Comparison of ENCODE assay signal across 20 cellular contexts in the genomic region with DNA sequence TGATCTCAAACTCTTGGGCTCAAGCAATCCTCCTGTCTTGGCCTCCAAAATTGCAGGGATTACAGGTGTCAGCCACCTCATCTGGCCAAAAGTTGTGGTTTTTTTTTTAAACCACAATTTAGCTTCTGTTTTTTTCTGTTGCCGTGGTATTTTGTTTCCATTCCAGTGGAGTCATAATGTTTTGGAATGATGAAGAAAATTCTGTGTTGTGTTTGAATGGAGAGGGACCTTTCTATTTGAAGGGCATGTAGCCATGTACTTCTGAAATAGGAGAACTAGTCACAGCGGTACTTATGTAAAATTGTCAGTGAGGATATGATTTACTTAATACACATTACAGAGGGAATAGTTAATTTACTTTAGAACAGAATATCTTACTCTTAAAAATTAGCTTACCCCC.
DNase-seq lines count a peak whose midpoint lies in the region; ATAC-seq and TF ChIP-seq lines count a peak whose summit lies in the region.
"Had no signal": no experiment of that assay in that cellular context is flagged by ENCODE, and none has a peak within 500 bp of the region (broad histone marks: within the 10 kb centered on the region; RNA-seq: fewer than 3 reads in every experiment).

No MANE protein-coding gene starts in this region.

- H3K4me3 Mint-ChIP-seq in activated T-cell treated with anti-CD3 and anti-CD28 coated beads, Interleukin-2, amount 50 U/mL, for 4 hours = no peak overlapping the region
- H3K4me3 Mint-ChIP-seq: activated naive CD4-positive, alpha-beta T cell treated with anti-CD3 and anti-CD28 coated beads for 36 hours; endodermal cell; stimulated activated naive B cell treated with anti-CD40 and anti-IgM and Interleukin-4, amounts not matched to agents 10 μg/mL and 1 μg/mL and 100 μg/mL, for 72 hours had no signal

- intact Hi-C loops in HCT116 (cut with micrococcal nuclease) = no loop called here

- no peak overlapping the region for H3K4me2 ChIP-seq in HCT116 (ENCODE audit: low read length)
- H3K4me2 ChIP-seq: A549 had no signal

- peaks cover 6 to 29% of the 10 kb centered on the region in 2 experiments for H3K4me1 ChIP-seq in HCT116 (ENCODE audit: control insufficient read depth in 1 of 2, insufficient read depth in 2 of 2, low read length in 2 of 2)
- H3K4me1 ChIP-seq: parathyroid adenoma, spleen, upper lobe of right lung had no signal

- BruUV-seq in HCT116 (replicated peaks; lab: Mats Ljungman, UMichigan) = no TSS peak

- no peaks in the 10 kb centered on the region for H3K9me3 Mint-ChIP-seq in activated T-cell treated with anti-CD3 and anti-CD28 coated beads, Interleukin-2, amount 50 U/mL, for 4 hours
- H3K9me3 Mint-ChIP-seq: activated naive CD4-positive, alpha-beta T cell treated with anti-CD3 and anti-CD28 coated beads for 36 hours; endodermal cell; stimulated activated naive B cell treated with anti-CD40 and anti-IgM and Interleukin-4, amounts not matched to agents 10 μg/mL and 1 μg/mL and 100 μg/mL, for 72 hours had no signal

- DNase-seq in A172 (ENCODE audit: low spot score) (peak; percentile 7), HCT116 (ENCODE audit: low read depth, low spot score) (no peak), cardiac fibroblast (ENCODE audit: low read depth in 2 of 2) (peak; percentile 50 to 52), kidney tubule cell (ENCODE audit: low spot score) (peak; percentile 47), AML-193 (lab: John Stamatoyannopoulos, UW) (no peak), GOT3 (lab: John Stamatoyannopoulos, UW) (no peak)
- no peak for DNase-seq in activated T-cell treated with anti-CD3 and anti-CD28 coated beads, Interleukin-2, amount 50 U/mL, for 4 hours
- DNase-seq: activated CD8-positive, alpha-beta memory T cell treated with anti-CD3 and anti-CD28 coated beads, Interleukin-2, amount 50 U/mL, for 48 hours; activated naive CD4-positive, alpha-beta T cell treated with anti-CD3 and anti-CD28 coated beads for 36 hours; central memory CD4-positive, alpha-beta T cell; endodermal cell; glutamatergic neuron; NCI-H1436; NCI-H345; spleen; stimulated activated naive B cell treated with anti-CD40 and anti-IgM and Interleukin-4, amounts not matched to agents 10 μg/mL and 1 μg/mL and 100 μg/mL, for 72 hours; upper lobe of right lung had no signal

- no peak for TF ChIP-seq POLR2A in HCT116 (IDR thresholded peaks at IDR 0.05; ENCODE audit: borderline replicate concordance, extremely low read depth, insufficient read depth, insufficient read length)

- POLR2A ChIA-PET in HCT116 (lab: Charles Lee) = no interaction called here

- CTCF ChIA-PET in HCT116 (lab: Charles Lee) = no interaction called here

- peak overlapping the region; percentile 14 for H2AFZ ChIP-seq in HCT116 (ENCODE audit: low read depth, low read length, poor library complexity, severe bottlenecking)
- H2AFZ ChIP-seq: parathyroid adenoma had no signal

- H3K9ac ChIP-seq in HCT116 (ENCODE audit: low read length) = no peak overlapping the region
- H3K9ac ChIP-seq: parathyroid adenoma had no signal

- H3K27me3 ChIP-seq in HCT116 (ENCODE audit: insufficient read depth, low read length) = no peaks in the 10 kb centered on the region
- H3K27me3 ChIP-seq: spleen, upper lobe of right lung had no signal

- H3K36me3 ChIP-seq in HCT116 (ENCODE audit: control insufficient read depth in 1 of 2, insufficient read depth in 2 of 2, low read length in 2 of 2) = no peaks in the 10 kb centered on the region
- H3K36me3 ChIP-seq: spleen, upper lobe of right lung had no signal

- H3K9me3 ChIP-seq in HCT116 (ENCODE audit: control insufficient read depth in 1 of 2, insufficient read depth in 1 of 2, low read depth in 1 of 2, low read length in 2 of 2) = no peaks in the 10 kb centered on the region
- H3K9me3 ChIP-seq: A549, spleen, upper lobe of right lung had no signal

- H3K36me3 Mint-ChIP-seq in activated T-cell treated with anti-CD3 and anti-CD28 coated beads, Interleukin-2, amount 50 U/mL, for 4 hours (ENCODE audit: insufficient read depth) = no peaks in the 10 kb centered on the region
- H3K36me3 Mint-ChIP-seq: stimulated activated naive B cell treated with anti-CD40 and anti-IgM and Interleukin-4, amounts not matched to agents 10 μg/mL and 1 μg/mL and 100 μg/mL, for 72 hours had no signal

- no peaks in the 10 kb centered on the region for H4K20me1 ChIP-seq in HCT116 (ENCODE audit: insufficient read depth)

- no peaks in the 10 kb centered on the region for H3K9me2 ChIP-seq in HCT116 (ENCODE audit: insufficient read depth)

- H3K4me1 Mint-ChIP-seq in activated T-cell treated with anti-CD3 and anti-CD28 coated beads, Interleukin-2, amount 50 U/mL, for 4 hours (ENCODE audit: low read depth) = peaks cover 1% of the 10 kb centered on the region
- H3K4me1 Mint-ChIP-seq: endodermal cell; stimulated activated naive B cell treated with anti-CD40 and anti-IgM and Interleukin-4, amounts not matched to agents 10 μg/mL and 1 μg/mL and 100 μg/mL, for 72 hours had no signal

- no peaks in the 10 kb centered on the region for H3K79me2 ChIP-seq in HCT116 (ENCODE audit: insufficient read depth, low read length)
- H3K79me2 ChIP-seq: parathyroid adenoma had no signal

- no peak for TF ChIP-seq RAD21 in HCT116 (IDR thresholded peaks at IDR 0.05; ENCODE audit: low read depth)

- RAD21 ChIA-PET in HCT116 (lab: Charles Lee; ENCODE audit: low non-redundant PET in 1 of 2, low total read pairs in 2 of 2, uncharacterized antibody in 2 of 2, unreplicated experiment in 2 of 2) = no interaction called here

- ATAC-seq in HCT116 (no peak), HG03135 (IDR thresholded peaks at IDR 0.05; ENCODE audit: unreplicated experiment) (no peak)
- no peak for ATAC-seq in activated T-cell treated with anti-CD3 and anti-CD28 coated beads, Interleukin-2, amount 50 U/mL, for 4 hours
- ATAC-seq: A549; stimulated activated naive B cell treated with anti-CD40 and anti-IgM and Interleukin-4, amounts not matched to agents 10 μg/mL and 1 μg/mL and 100 μg/mL, for 72 hours; upper lobe of right lung had no signal

- H3K27me3 Mint-ChIP-seq in activated T-cell treated with anti-CD3 and anti-CD28 coated beads, Interleukin-2, amount 50 U/mL, for 4 hours (ENCODE audit: low read depth) = peaks cover 11% of the 10 kb centered on the region

- H3K27ac ChIP-seq in HCT116 (ENCODE audit: low read depth, low read length) = no peak overlapping the region
- H3K27ac ChIP-seq: A549, parathyroid adenoma, spleen, upper lobe of right lung had no signal

- no peak for TF ChIP-seq CTCF in HCT116 (IDR thresholded peaks at IDR 0.05 in 2 of 3, conservative IDR thresholded peaks at IDR 0.05 in 1 of 3; ENCODE audit: borderline replicate concordance in 1 of 3, insufficient read depth in 1 of 3, low read depth in 2 of 3, low read length in 2 of 3)
- TF ChIP-seq CTCF in cardiac fibroblast (IDR thresholded peaks at IDR 0.05; ENCODE audit: low read depth, low read length) = no peak

- H3K4me3 ChIP-seq in HCT116 (replicated peaks in 1 of 2; ENCODE audit: low read depth in 1 of 2, low read length in 2 of 2) (no peak overlapping the region), cardiac fibroblast (replicated peaks in 1 of 2; ENCODE audit: low read depth in 2 of 2, low read length in 2 of 2) (no peak overlapping the region)
- H3K4me3 ChIP-seq: A549, spleen, upper lobe of right lung had no signal

TF ChIP-seq in HCT116, 20 proteins besides CTCF, POLR2A, EP300 and RAD21:
- TF ChIP-seq EZH2 (IDR thresholded peaks at IDR 0.05) = no peak
- TF ChIP-seq EGR1 (IDR thresholded peaks at IDR 0.05; ENCODE audit: low read depth) = no peak
- no peak for TF ChIP-seq ELF1 (IDR thresholded peaks at IDR 0.05; ENCODE audit: borderline replicate concordance, low read depth)
- no peak for TF ChIP-seq EZH2phosphoT487 (IDR thresholded peaks at IDR 0.05; ENCODE audit: borderline replicate concordance)
- no peak for TF ChIP-seq JUND (IDR thresholded peaks at IDR 0.05)
- TF ChIP-seq CEBPB (IDR thresholded peaks at IDR 0.05; ENCODE audit: low read depth) = no peak

Comparison
In these comparisons a context has a peak if more than half of its experiments do, and no peak if none do; other contexts are left out.
1. DNase-seq: peak in A172 (single experiment), cardiac fibroblast (2 of 2) and kidney tubule cell (single experiment); none in HCT116 (single experiment), activated T-cell treated with anti-CD3 and anti-CD28 coated beads, Interleukin-2, amount 50 U/mL, for 4 hours (single experiment), AML-193 (0 of 2) and GOT3 (single experiment).